ENCODE assay signal across 9 cellular contexts in genomic region chr15:52093539-52094502, GRCh38. TPM values are rescaled to one million over a fixed set of nuclear protein-coding genes. Genes with fewer than 3 reads are reported as not detected.
DNase-seq lines count a peak whose midpoint lies in the region; ATAC-seq and TF ChIP-seq lines count a peak whose summit lies in the region.
"Had no signal": no experiment of that assay in that cellular context is flagged by ENCODE, and none has a peak within 500 bp of the region (broad histone marks: within the 10 kb centered on the region; RNA-seq: fewer than 3 reads in every experiment).

No MANE protein-coding gene starts in this region.

- ATAC-seq in IMR-90 (ENCODE audit: low read depth) (peak; percentile 64), right cardiac atrium (peak; percentile 57 to 69), HG03571 (IDR thresholded peaks at IDR 0.05; ENCODE audit: unreplicated experiment) (no peak)

- H3K4me2 ChIP-seq in IMR-90 (ENCODE audit: low read depth, low read length) = peak overlapping the region; percentile 35

- peak overlapping the region; percentile 64 for H4K91ac ChIP-seq in IMR-90 (ENCODE audit: insufficient read depth, low read depth, low read length)

- peaks cover 21% of the 10 kb centered on the region for H3K9me1 ChIP-seq in IMR-90 (ENCODE audit: insufficient read depth, low read length)

- 100% methylated on average over 2 of the region's 12 CpGs; no CpG with 5 or more reads in 1 of the 2 experiments for WGBS in IMR-90 (ENCODE audit: extremely low coverage in 2 of 2, insufficient read length in 1 of 2), 2 experiments
- WGBS in right cardiac atrium = 58% methylated on average over 12 of the region's 12 CpGs
- WGBS in transverse colon (ENCODE audit: low coverage in 1 of 2), 2 donors = 28 to 63% methylated on average over 4 to 12 of the region's 12 CpGs

- no peaks in the 10 kb centered on the region for H3K27me3 ChIP-seq in IMR-90 (ENCODE audit: control insufficient read depth, insufficient read depth, low read length)
- H3K27me3 ChIP-seq in adipocyte (replicated peaks; ENCODE audit: control insufficient read depth, insufficient read depth, low read length) = no peaks in the 10 kb centered on the region
- no peaks in the 10 kb centered on the region for H3K27me3 ChIP-seq in right cardiac atrium (ENCODE audit: control insufficient read depth, insufficient read depth)
- H3K27me3 ChIP-seq in transverse colon = no peaks in the 10 kb centered on the region

- H4K5ac ChIP-seq in IMR-90 (ENCODE audit: low read depth, low read length) = peak overlapping the region; percentile 67

- H4K8ac ChIP-seq in IMR-90 (ENCODE audit: low read depth in 2 of 2, low read length in 2 of 2) = peak overlapping the region; percentile 3 to 29; a peak in 2 of 4 replicates

- peak overlapping the region; percentile 5 for H2AK9ac ChIP-seq in IMR-90 (replicated peaks; ENCODE audit: low read depth, low read length, poor library complexity)

- BruUV-seq in IMR-90 (replicated peaks; lab: Mats Ljungman, UMichigan) = no TSS peak

- dilution Hi-C loops in IMR-90 (cut with HindIII; ENCODE audit: low sequenced_read_pairs, unreplicated experiment) = no loop called here

- H3K23ac ChIP-seq in IMR-90 (ENCODE audit: low read depth, low read length) = peak overlapping the region; percentile 28

- no peaks in the 10 kb centered on the region for H3K36me3 ChIP-seq in IMR-90 (ENCODE audit: control insufficient read depth, insufficient read depth, low read length)
- no peaks in the 10 kb centered on the region for H3K36me3 ChIP-seq in adipocyte (ENCODE audit: control insufficient read depth, insufficient read depth, low read length, severe bottlenecking)
- H3K36me3 ChIP-seq in transverse colon = no peaks in the 10 kb centered on the region

- TF ChIP-seq EP300 in transverse colon (IDR thresholded peaks at IDR 0.05; ENCODE audit: low read depth) = no peak

- peak overlapping the region; percentile 79 for H3K14ac ChIP-seq in IMR-90 (replicated peaks; ENCODE audit: low read depth, low read length)

- peak overlapping the region; percentile 62 for H2BK120ac ChIP-seq in IMR-90 (ENCODE audit: low read depth, low read length)

- intact Hi-C loops in IMR-90 (cut with micrococcal nuclease) = no loop called here
- intact Hi-C loops in right cardiac atrium (cut with DNase I) = no loop called here
- intact Hi-C loops in transverse colon (cut with DNase I; ENCODE audit: low total_unique reads) = no loop called here

- H3K4me1 ChIP-seq in IMR-90 (ENCODE audit: control insufficient read depth, insufficient read depth, low read length) = peaks cover 22% of the 10 kb centered on the region
- peaks cover 46% of the 10 kb centered on the region for H3K4me1 ChIP-seq in adipocyte (ENCODE audit: control insufficient read depth, insufficient read depth, low read length)
- peaks cover 6% of the 10 kb centered on the region for H3K4me1 ChIP-seq in right cardiac atrium (ENCODE audit: control insufficient read depth, insufficient read depth, low read length)
- H3K4me1 ChIP-seq in transverse colon = peaks cover 0 to 45% (median 21%) of the 10 kb centered on the region in 4 donors

- H2AK5ac ChIP-seq in IMR-90 (ENCODE audit: low read depth, low read length) = peak overlapping the region; percentile 96

- DNase-seq in IMR-90 (peak; percentile 84), adipocyte (ENCODE audit: low read depth) (peak; percentile 81), right cardiac atrium (peak in 2 of 3 donors; percentile 48 to 58), transverse colon (no peak), erythroblast (lab: John Stamatoyannopoulos, UW) (no peak)
- DNase-seq in stimulated activated CD4-positive, alpha-beta T cell treated with anti-CD3 and anti-CD28 coated beads, Interleukin-2, amount 100 ng/mL, for 24 hours = no peak
- DNase-seq: midbrain had no signal

- H3K56ac ChIP-seq in IMR-90 (ENCODE audit: extremely low read depth, insufficient read depth, low read length) = no peak overlapping the region

- peak overlapping the region; percentile 57 for H3K4ac ChIP-seq in IMR-90 (ENCODE audit: low read depth, low read length)

- H4K20me1 ChIP-seq in IMR-90 (ENCODE audit: insufficient read depth, low read length) = no peaks in the 10 kb centered on the region

- in situ Hi-C loops in IMR-90 (cut with MboI; ENCODE audit: low sequenced_read_pairs) = no loop called here
- in situ Hi-C loops in transverse colon (cut with MboI; ENCODE audit: low pct_ligation_motif_present in 1 of 4, low pct_unique_long_range_greater_than_20kb in 1 of 4, low sequenced_read_pairs in 3 of 4) = no loop called here

- TF ChIP-seq POLR2A in IMR-90 (IDR thresholded peaks at IDR 0.05; ENCODE audit: low read depth, low read length) (no peak), transverse colon (IDR thresholded peaks at IDR 0.05) (no peak), erythroblast (IDR thresholded peaks at IDR 0.05; ENCODE audit: low read length) (no peak)

- POLR2A ChIA-PET in IMR-90 (lab: Charles Lee; ENCODE audit: unreplicated experiment) = no interaction called here

- H3K79me1 ChIP-seq in IMR-90 (ENCODE audit: low read depth in 1 of 2, low read length in 2 of 2) = peaks cover 0 to 11% of the 10 kb centered on the region in 2 experiments; a peak in 1 of 4 replicates

- peak overlapping the region; percentile 28 for H3K27ac ChIP-seq in IMR-90 (ENCODE audit: insufficient read depth, low read length)
- H3K27ac ChIP-seq in right cardiac atrium (ENCODE audit: low read length) = no peak overlapping the region
- H3K27ac ChIP-seq in transverse colon = peak overlapping the region in 3 of 4 donors; percentile 45 to 53 (median 49)
- H3K27ac ChIP-seq: SK-N-MC had no signal

- H3K4me3 ChIP-seq in IMR-90 (ENCODE audit: insufficient read depth, low read depth, low read length) (no peak overlapping the region), adipocyte (ENCODE audit: low read length) (peak overlapping the region; percentile 7), right cardiac atrium (ENCODE audit: low read length) (no peak overlapping the region), transverse colon (no peak overlapping the region)
- H3K4me3 ChIP-seq: SK-N-MC had no signal

- peak overlapping the region; percentile 88 for H3K18ac ChIP-seq in IMR-90 (ENCODE audit: low read depth, low read length)

- H3K9ac ChIP-seq in IMR-90 (ENCODE audit: low read depth, low read length) (no peak overlapping the region), adipocyte (ENCODE audit: low read length) (peak overlapping the region; percentile 23)

- H3K9me3 ChIP-seq in IMR-90 (ENCODE audit: control insufficient read depth, insufficient read depth, low read length) = no peaks in the 10 kb centered on the region
- H3K9me3 ChIP-seq in adipocyte (ENCODE audit: control insufficient read depth, low read length) = no peaks in the 10 kb centered on the region
- no peaks in the 10 kb centered on the region for H3K9me3 ChIP-seq in right cardiac atrium (ENCODE audit: control insufficient read depth, low read length)
- peaks cover 4 to 10% of the 10 kb centered on the region in 2 donors for H3K9me3 ChIP-seq in transverse colon

- peak overlapping the region; percentile 64 for H2AFZ ChIP-seq in IMR-90 (replicated peaks; ENCODE audit: low read length, poor library complexity)

- no peak for TF ChIP-seq RAD21 in IMR-90 (IDR thresholded peaks at IDR 0.05; ENCODE audit: low read length)

- TF ChIP-seq CTCF in IMR-90 (conservative IDR thresholded peaks at IDR 0.05; ENCODE audit: low read depth, low read length) = no peak
- no peak for TF ChIP-seq CTCF in transverse colon (IDR thresholded peaks at IDR 0.05)

- CTCF ChIA-PET in IMR-90 (lab: Yijun Ruan, JAX) = no interaction called here

- H2BK15ac ChIP-seq in IMR-90 (ENCODE audit: low read depth, low read length) = peak overlapping the region; percentile 13; the same call in 2 of the 3 replicates

- peak overlapping the region; percentile 91 for H2BK20ac ChIP-seq in IMR-90 (ENCODE audit: low read depth, low read length)

- peak overlapping the region; percentile 48 for H2BK5ac ChIP-seq in IMR-90 (ENCODE audit: low read depth, low read length, poor library complexity, severe bottlenecking)

TF ChIP-seq in IMR-90, 13 proteins besides CTCF, POLR2A, EP300 and RAD21:
- TF ChIP-seq MAZ (IDR thresholded peaks at IDR 0.05; ENCODE audit: borderline replicate concordance, low read depth, low read length) (no peak), BHLHE40 (IDR thresholded peaks at IDR 0.05; ENCODE audit: low read depth, low read length) (peak; percentile 32; the same call in 1 of the 2 replicates), CHD1 (IDR thresholded peaks at IDR 0.05; ENCODE audit: low read depth, low read length) (no peak), FOS (IDR thresholded peaks at IDR 0.05; ENCODE audit: low read depth, low read length) (0 out of 2 replicates have a peak, but pooled peaks have one; percentile 7), RFX5 (IDR thresholded peaks at IDR 0.05; ENCODE audit: low read depth, low read length) (no peak), MAFK (IDR thresholded peaks at IDR 0.05; ENCODE audit: low read depth, low read length) (peak; percentile 75)
- TF ChIP-seq, protein P1, sequence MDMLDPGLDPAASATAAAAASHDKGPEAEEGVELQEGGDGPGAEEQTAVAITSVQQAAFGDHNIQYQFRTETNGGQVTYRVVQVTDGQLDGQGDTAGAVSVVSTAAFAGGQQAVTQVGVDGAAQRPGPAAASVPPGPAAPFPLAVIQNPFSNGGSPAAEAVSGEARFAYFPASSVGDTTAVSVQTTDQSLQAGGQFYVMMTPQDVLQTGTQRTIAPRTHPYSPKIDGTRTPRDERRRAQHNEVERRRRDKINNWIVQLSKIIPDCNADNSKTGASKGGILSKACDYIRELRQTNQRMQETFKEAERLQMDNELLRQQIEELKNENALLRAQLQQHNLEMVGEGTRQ (IDR thresholded peaks at IDR 0.05; ENCODE audit: low read depth, low read length) = 0 out of 2 replicates have a peak, but pooled peaks have one; percentile 27
- TF ChIP-seq, protein P2, sequence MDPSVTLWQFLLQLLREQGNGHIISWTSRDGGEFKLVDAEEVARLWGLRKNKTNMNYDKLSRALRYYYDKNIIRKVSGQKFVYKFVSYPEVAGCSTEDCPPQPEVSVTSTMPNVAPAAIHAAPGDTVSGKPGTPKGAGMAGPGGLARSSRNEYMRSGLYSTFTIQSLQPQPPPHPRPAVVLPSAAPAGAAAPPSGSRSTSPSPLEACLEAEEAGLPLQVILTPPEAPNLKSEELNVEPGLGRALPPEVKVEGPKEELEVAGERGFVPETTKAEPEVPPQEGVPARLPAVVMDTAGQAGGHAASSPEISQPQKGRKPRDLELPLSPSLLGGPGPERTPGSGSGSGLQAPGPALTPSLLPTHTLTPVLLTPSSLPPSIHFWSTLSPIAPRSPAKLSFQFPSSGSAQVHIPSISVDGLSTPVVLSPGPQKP (IDR thresholded peaks at IDR 0.05; ENCODE audit: borderline replicate concordance, low read depth, low read length) = no peak

RNA-seq across cellular contexts. Expression of gene BCL2L10, which starts 18.8 kb away (rescaled TPM):
- total RNA-seq in IMR-90 (2012; rRNA removed) = not detected in 2 replicates
- not detected in 2 replicates for polyA plus RNA-seq in IMR-90 (2012; rRNA removed)
- polyA plus RNA-seq in IMR-90 (2012; cell fraction: cytosol; rRNA removed) = 0.07 and 0.08 TPM in 2 replicates
- 0.10 and 0.31 TPM in 2 replicates for polyA plus RNA-seq in IMR-90 (2012; cell fraction: nucleus; rRNA removed; ENCODE audit: low replicate concordance)
- not detected for total RNA-seq in right cardiac atrium
- 0.11 TPM for polyA plus RNA-seq in right cardiac atrium
- total RNA-seq in transverse colon = 1 to 10 TPM in 2 of 4 donors, not detected in 2; 1.7 to 5.3 TPM

Comparison
In these comparisons a context has a peak if more than half of its experiments do, and no peak if none do; other contexts are left out.
1. DNase-seq: peak in IMR-90 (single experiment), adipocyte (single experiment) and right cardiac atrium (2 of 3); none in transverse colon (single experiment), stimulated activated CD4-positive, alpha-beta T cell treated with anti-CD3 and anti-CD28 coated beads, Interleukin-2, amount 100 ng/mL, for 24 hours (0 of 2) and erythroblast (0 of 2).